In the genomic region with DNA sequence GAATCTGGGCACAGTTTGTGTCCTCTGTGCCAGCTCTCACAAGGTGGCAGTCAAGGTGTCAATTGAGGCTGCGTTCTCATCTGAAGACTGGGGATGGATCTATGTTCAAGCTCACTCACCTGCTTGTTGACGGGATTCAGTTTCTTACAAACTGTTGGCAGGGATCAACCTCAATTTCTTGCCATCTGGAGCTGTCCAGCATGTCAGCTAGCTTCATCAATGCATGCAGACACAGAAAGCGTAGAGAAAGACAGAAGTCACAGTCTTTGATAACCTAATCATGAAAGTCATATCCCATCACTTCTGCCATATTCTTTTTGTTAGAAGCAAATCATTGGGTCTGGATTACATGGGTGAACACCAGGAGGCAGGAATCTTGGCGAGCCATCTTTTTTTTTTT, we compare ENCODE assay signal across 1 cellular context.
TF ChIP-seq lines count a peak whose summit lies in the region.

No MANE protein-coding gene starts in this region.

TF ChIP-seq in SK-N-SH treated with all-trans-retinoic acid at 6 μM for 48 hours, 23 proteins besides CTCF, POLR2A, EP300 and RAD21 (continued from another document):
- TF ChIP-seq, protein P1, sequence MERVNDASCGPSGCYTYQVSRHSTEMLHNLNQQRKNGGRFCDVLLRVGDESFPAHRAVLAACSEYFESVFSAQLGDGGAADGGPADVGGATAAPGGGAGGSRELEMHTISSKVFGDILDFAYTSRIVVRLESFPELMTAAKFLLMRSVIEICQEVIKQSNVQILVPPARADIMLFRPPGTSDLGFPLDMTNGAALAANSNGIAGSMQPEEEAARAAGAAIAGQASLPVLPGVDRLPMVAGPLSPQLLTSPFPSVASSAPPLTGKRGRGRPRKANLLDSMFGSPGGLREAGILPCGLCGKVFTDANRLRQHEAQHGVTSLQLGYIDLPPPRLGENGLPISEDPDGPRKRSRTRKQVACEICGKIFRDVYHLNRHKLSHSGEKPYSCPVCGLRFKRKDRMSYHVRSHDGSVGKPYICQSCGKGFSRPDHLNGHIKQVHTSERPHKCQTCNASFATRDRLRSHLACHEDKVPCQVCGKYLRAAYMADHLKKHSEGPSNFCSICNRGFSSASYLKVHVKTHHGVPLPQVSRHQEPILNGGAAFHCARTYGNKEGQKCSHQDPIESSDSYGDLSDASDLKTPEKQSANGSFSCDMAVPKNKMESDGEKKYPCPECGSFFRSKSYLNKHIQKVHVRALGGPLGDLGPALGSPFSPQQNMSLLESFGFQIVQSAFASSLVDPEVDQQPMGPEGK (CRISPR knock-in tag; IDR thresholded peaks at IDR 0.05; ENCODE audit: borderline replicate concordance): no peak
- no peak for TF ChIP-seq RARB (CRISPR knock-in tag; IDR thresholded peaks at IDR 0.05)
- TF ChIP-seq, protein P2, sequence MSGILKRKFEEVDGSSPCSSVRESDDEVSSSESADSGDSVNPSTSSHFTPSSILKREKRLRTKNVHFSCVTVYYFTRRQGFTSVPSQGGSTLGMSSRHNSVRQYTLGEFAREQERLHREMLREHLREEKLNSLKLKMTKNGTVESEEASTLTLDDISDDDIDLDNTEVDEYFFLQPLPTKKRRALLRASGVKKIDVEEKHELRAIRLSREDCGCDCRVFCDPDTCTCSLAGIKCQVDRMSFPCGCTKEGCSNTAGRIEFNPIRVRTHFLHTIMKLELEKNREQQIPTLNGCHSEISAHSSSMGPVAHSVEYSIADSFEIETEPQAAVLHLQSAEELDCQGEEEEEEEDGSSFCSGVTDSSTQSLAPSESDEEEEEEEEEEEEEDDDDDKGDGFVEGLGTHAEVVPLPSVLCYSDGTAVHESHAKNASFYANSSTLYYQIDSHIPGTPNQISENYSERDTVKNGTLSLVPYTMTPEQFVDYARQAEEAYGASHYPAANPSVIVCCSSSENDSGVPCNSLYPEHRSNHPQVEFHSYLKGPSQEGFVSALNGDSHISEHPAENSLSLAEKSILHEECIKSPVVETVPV (CRISPR knock-in tag; IDR thresholded peaks at IDR 0.05): no peak
TF ChIP-seq in SK-N-SH treated with all-trans-retinoic acid at 6 μM for 48 hours: peak in this region for 0.
